ENCODE assay signal across 7 cellular contexts in genomic region chr1:63322944-63323865, GRCh38. TPM values are rescaled to one million over a fixed set of nuclear protein-coding genes. Genes with fewer than 3 reads are reported as not detected.
A peak's percentile ranks its signal among the peaks of the same experiment; 100 is the strongest.
DNase-seq lines count a peak whose midpoint lies in the region; ATAC-seq and TF ChIP-seq lines count a peak whose summit lies in the region.

No MANE protein-coding gene starts in this region.

- H3K27ac ChIP-seq in iPS-18a (ENCODE audit: low read length) = no peak overlapping the region

- DNase-seq in GM13976 (ENCODE audit: low spot score) (peak; percentile 55), NCI-H2081 (lab: John Stamatoyannopoulos, UW) (peak; percentile 54 to 78), RPMI8226 (no peak), G401 (ENCODE audit: low spot score) (no peak)
- DNase-seq in activated T-cell treated with anti-CD3 and anti-CD28 coated beads, Interleukin-2, amount 50 U/mL, for 4 hours = peak; percentile 37
- peak; percentile 56 for DNase-seq in stimulated activated CD8-positive, alpha-beta memory T cell treated with anti-CD3 and anti-CD28 coated beads, Interleukin-4, amount 100 ng/mL, for 48 hours

- peak overlapping the region; percentile 51 for H3K9ac ChIP-seq in iPS-18a (ENCODE audit: low read length)

- H3K4me1 Mint-ChIP-seq in activated T-cell treated with anti-CD3 and anti-CD28 coated beads, Interleukin-2, amount 50 U/mL, for 4 hours (ENCODE audit: low read depth) = peaks cover 29% of the 10 kb centered on the region

- peaks cover 95% of the 10 kb centered on the region for H3K27me3 ChIP-seq in iPS-18a (ENCODE audit: control insufficient read depth, insufficient read depth, low read length)

- H3K4me3 ChIP-seq in iPS-18a (ENCODE audit: low read length) = peak overlapping the region; percentile 82

- no peak for TF ChIP-seq CTCF in GM13976 (IDR thresholded peaks at IDR 0.05; ENCODE audit: borderline replicate concordance, control extremely low read depth, extremely low read depth, insufficient read depth, missing control alignments)

- no peaks in the 10 kb centered on the region for H3K36me3 ChIP-seq in iPS-18a (ENCODE audit: control insufficient read depth, low read depth, low read length)

- no peaks in the 10 kb centered on the region for H3K9me3 ChIP-seq in iPS-18a (ENCODE audit: control insufficient read depth, low read depth, low read length)

- H3K36me3 Mint-ChIP-seq in activated T-cell treated with anti-CD3 and anti-CD28 coated beads, Interleukin-2, amount 50 U/mL, for 4 hours (ENCODE audit: insufficient read depth) = no peaks in the 10 kb centered on the region

- H3K27me3 Mint-ChIP-seq in activated T-cell treated with anti-CD3 and anti-CD28 coated beads, Interleukin-2, amount 50 U/mL, for 4 hours (ENCODE audit: low read depth) = peaks cover 76% of the 10 kb centered on the region

- peaks cover 39% of the 10 kb centered on the region for H3K4me1 ChIP-seq in iPS-18a (ENCODE audit: control insufficient read depth, low read depth, low read length)

- in situ Hi-C loops in GM13976 (cut with MboI; ENCODE audit: low sequenced_read_pairs, unreplicated experiment) (no loop called here), G401 (cut with HindIII; ENCODE audit: low sequenced_read_pairs) (no loop called here)

- H3K9me3 Mint-ChIP-seq in activated T-cell treated with anti-CD3 and anti-CD28 coated beads, Interleukin-2, amount 50 U/mL, for 4 hours = peaks cover 14% of the 10 kb centered on the region

- peak; percentile 32 to 42 for ATAC-seq in activated T-cell treated with anti-CD3 and anti-CD28 coated beads, Interleukin-2, amount 50 U/mL, for 4 hours

- H3K4me3 Mint-ChIP-seq in activated T-cell treated with anti-CD3 and anti-CD28 coated beads, Interleukin-2, amount 50 U/mL, for 4 hours = peak overlapping the region; percentile 72

RNA-seq across cellular contexts. Expression of gene FOXD3, which starts 0.8 kb away (rescaled TPM):
- total RNA-seq in activated T-cell treated with anti-CD3 and anti-CD28 coated beads, Interleukin-2, amount 50 U/mL, for 4 hours = not detected
- 0.06 TPM in 1 of 2 replicates, not detected in the other for total RNA-seq in G401 (2014; rRNA removed; shearing (Covaris generic))

RNA-seq across cellular contexts. Expression of gene ALG6, which starts 44.2 kb away (rescaled TPM):
- 10 to 100 TPM; 13.8 to 16.6 (median 15.3) TPM for total RNA-seq in activated T-cell treated with anti-CD3 and anti-CD28 coated beads, Interleukin-2, amount 50 U/mL, for 4 hours
- total RNA-seq in G401 (2014; rRNA removed; shearing (Covaris generic)) = 12.5 and 19.1 TPM in 2 replicates

Comparison
In these comparisons a context has a peak if more than half of its experiments do, and no peak if none do; other contexts are left out.
1. DNase-seq: peak in GM13976 (single experiment), NCI-H2081 (2 of 2), activated T-cell treated with anti-CD3 and anti-CD28 coated beads, Interleukin-2, amount 50 U/mL, for 4 hours (single experiment) and stimulated activated CD8-positive, alpha-beta memory T cell treated with anti-CD3 and anti-CD28 coated beads, Interleukin-4, amount 100 ng/mL, for 48 hours (single experiment); none in RPMI8226 (single experiment) and G401 (single experiment).